ENCODE assay signal across 19 cellular contexts in genomic region chr1:178818416-178818815, GRCh38. TPM values are rescaled to one million over a fixed set of nuclear protein-coding genes. Genes with fewer than 3 reads are reported as not detected.
DNase-seq lines count a peak whose midpoint lies in the region; ATAC-seq and TF ChIP-seq lines count a peak whose summit lies in the region.
"Had no signal": no experiment of that assay in that cellular context is flagged by ENCODE, and none has a peak within 500 bp of the region (broad histone marks: within the 10 kb centered on the region; RNA-seq: fewer than 3 reads in every experiment).

No MANE protein-coding gene starts in this region.

- 79% methylated on average over 2 of the region's 2 CpGs; no CpG with 5 or more reads in 1 of the 2 experiments for WGBS in mesodermal cell (ENCODE audit: insufficient coverage in 2 of 2), 2 experiments

- peak overlapping the region; percentile 36 for H3K27ac ChIP-seq in mesodermal cell (ENCODE audit: low read depth, low read length, severe bottlenecking)
- H3K27ac ChIP-seq: C4-2B, sigmoid colon, suprapubic skin had no signal

- TF ChIP-seq CTCF in choroid plexus epithelial cell (conservative IDR thresholded peaks at IDR 0.05; ENCODE audit: low read depth, low read length), result no peak

- ATAC-seq in HG02588 (IDR thresholded peaks at IDR 0.05; ENCODE audit: unreplicated experiment), result no peak
- ATAC-seq in GM21390 (IDR thresholded peaks at IDR 0.05; ENCODE audit: unreplicated experiment), result no peak

- no peaks in the 10 kb centered on the region for H3K27me3 ChIP-seq in HAP-1 (ENCODE audit: low read depth)
- H3K27me3 ChIP-seq: sigmoid colon, suprapubic skin had no signal

- DNase-seq in AG20443 (ENCODE audit: low spot score), result peak; percentile 52
- peak; percentile 35 for DNase-seq in LHCN-M2 (ENCODE audit: low read depth)
- DNase-seq in choroid plexus epithelial cell (ENCODE audit: low read depth), result peak; percentile 42
- DNase-seq in iPS-NIHi7 (ENCODE audit: extremely low spot score), result no peak
- no peak for DNase-seq in HAP-1 (ENCODE audit: low spot score in 2 of 2)
- DNase-seq: activated CD4-positive, alpha-beta T cell treated with anti-CD3 and anti-CD28 coated beads, Interleukin-2, amount 50 U/mL, for 48 hours; activated T-cell treated with anti-CD3 and anti-CD28 coated beads, Interleukin-2, amount 50 U/mL, for 1 hour; DMS153; NCI-H1105 treated with DMSO at 0.1 percent for 48 hours; NCI-H82; occipital lobe; sigmoid colon; stimulated activated CD4-positive, alpha-beta T cell treated with anti-CD3 and anti-CD28 coated beads, Interleukin-2, amount 100 ng/mL, for 48 hours had no signal

- H3K4me3 ChIP-seq in choroid plexus epithelial cell (ENCODE audit: low read depth, low read length), result no peak overlapping the region
- no peak overlapping the region for H3K4me3 ChIP-seq in mesodermal cell (ENCODE audit: extremely low read depth, insufficient read depth, low read length, poor library complexity, severe bottlenecking)
- no peak overlapping the region for H3K4me3 ChIP-seq in HAP-1
- H3K4me3 ChIP-seq: sigmoid colon, suprapubic skin had no signal

- no peaks in the 10 kb centered on the region for H3K4me1 ChIP-seq in mesodermal cell (ENCODE audit: control insufficient read depth, insufficient read depth, low read length, poor library complexity, severe bottlenecking)
- H3K4me1 ChIP-seq in HAP-1, result no peaks in the 10 kb centered on the region
- H3K4me1 ChIP-seq: suprapubic skin had no signal

- H3K36me3 ChIP-seq in mesodermal cell (ENCODE audit: control insufficient read depth, insufficient read depth, low read length) (peaks cover 4% of the 10 kb centered on the region), HAP-1 (replicated peaks) (no peaks in the 10 kb centered on the region)
- H3K36me3 ChIP-seq: sigmoid colon, suprapubic skin had no signal

- H3K9me3 ChIP-seq in mesodermal cell (ENCODE audit: control insufficient read depth, low read length), result no peaks in the 10 kb centered on the region
- 0 out of 2 replicates have a peak, but pooled peaks cover 2% of the 10 kb centered on the region for H3K9me3 ChIP-seq in HAP-1
- H3K9me3 ChIP-seq: sigmoid colon, suprapubic skin had no signal

- in situ Hi-C loops in HAP-1 (cut with MboI; ENCODE audit: low sequenced_read_pairs), result no loop called here

RNA-seq across cellular contexts. Expression of gene ANGPTL1, which starts 52.5 kb away (rescaled TPM):
- 2.0 and 3.7 TPM in 2 replicates for total RNA-seq in LHCN-M2 (2014; rRNA removed)
- polyA plus RNA-seq in LHCN-M2 (2012), result 0.23 TPM
- 0.92 TPM for polyA plus RNA-seq in mesodermal cell (2013, experiment 1 of 2)
- polyA plus RNA-seq in mesodermal cell (2013, experiment 2 of 2), result 0.86 TPM
- polyA plus RNA-seq: keratinocyte had no signal

Comparison
In these comparisons a context has a peak if more than half of its experiments do, and no peak if none do; other contexts are left out.
1. DNase-seq: peak in AG20443 (single experiment), LHCN-M2 (single experiment) and choroid plexus epithelial cell (single experiment); none in iPS-NIHi7 (single experiment) and HAP-1 (0 of 2).